In the genomic region with DNA sequence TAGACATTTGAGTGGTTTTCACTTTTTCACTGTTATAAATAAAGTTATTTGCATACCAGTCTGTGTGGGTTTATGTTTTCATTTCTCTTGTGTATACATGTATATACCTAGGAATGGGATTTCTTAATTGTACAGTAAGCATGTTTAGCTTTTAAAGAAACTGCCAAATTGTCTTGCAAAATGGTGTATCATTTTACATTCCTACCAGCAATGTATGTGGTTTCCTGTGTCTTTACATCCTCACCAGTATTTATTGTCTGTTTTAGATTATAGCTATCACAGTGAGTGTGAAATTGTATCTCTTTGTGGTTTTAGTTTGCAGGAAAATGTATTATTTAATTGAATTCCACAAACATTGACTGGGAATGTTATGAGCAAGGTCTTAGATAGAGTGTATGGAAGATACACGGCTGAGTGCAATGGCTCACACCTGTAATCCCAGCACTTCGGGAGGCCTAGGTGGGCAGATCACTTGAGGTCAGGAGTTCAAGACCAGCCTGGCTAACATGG, we compare ENCODE assay signal across 1 cellular context.
TF ChIP-seq lines count a peak whose summit lies in the region.

No MANE protein-coding gene starts in this region.

TF ChIP-seq in K562, 482 proteins besides CTCF, POLR2A, EP300 and RAD21:
- TF ChIP-seq, protein P1, sequence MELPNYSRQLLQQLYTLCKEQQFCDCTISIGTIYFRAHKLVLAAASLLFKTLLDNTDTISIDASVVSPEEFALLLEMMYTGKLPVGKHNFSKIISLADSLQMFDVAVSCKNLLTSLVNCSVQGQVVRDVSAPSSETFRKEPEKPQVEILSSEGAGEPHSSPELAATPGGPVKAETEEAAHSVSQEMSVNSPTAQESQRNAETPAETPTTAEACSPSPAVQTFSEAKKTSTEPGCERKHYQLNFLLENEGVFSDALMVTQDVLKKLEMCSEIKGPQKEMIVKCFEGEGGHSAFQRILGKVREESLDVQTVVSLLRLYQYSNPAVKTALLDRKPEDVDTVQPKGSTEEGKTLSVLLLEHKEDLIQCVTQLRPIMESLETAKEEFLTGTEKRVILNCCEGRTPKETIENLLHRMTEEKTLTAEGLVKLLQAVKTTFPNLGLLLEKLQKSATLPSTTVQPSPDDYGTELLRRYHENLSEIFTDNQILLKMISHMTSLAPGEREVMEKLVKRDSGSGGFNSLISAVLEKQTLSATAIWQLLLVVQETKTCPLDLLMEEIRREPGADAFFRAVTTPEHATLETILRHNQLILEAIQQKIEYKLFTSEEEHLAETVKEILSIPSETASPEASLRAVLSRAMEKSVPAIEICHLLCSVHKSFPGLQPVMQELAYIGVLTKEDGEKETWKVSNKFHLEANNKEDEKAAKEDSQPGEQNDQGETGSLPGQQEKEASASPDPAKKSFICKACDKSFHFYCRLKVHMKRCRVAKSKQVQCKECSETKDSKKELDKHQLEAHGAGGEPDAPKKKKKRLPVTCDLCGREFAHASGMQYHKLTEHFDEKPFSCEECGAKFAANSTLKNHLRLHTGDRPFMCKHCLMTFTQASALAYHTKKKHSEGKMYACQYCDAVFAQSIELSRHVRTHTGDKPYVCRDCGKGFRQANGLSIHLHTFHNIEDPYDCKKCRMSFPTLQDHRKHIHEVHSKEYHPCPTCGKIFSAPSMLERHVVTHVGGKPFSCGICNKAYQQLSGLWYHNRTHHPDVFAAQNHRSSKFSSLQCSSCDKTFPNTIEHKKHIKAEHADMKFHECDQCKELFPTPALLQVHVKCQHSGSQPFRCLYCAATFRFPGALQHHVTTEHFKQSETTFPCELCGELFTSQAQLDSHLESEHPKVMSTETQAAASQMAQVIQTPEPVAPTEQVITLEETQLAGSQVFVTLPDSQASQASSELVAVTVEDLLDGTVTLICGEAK (IDR thresholded peaks at IDR 0.05) = peak; percentile 71
- TF ChIP-seq, protein P1 (CRISPR knock-in tag; IDR thresholded peaks at IDR 0.05) = no peak
- TF ChIP-seq, protein P2, sequence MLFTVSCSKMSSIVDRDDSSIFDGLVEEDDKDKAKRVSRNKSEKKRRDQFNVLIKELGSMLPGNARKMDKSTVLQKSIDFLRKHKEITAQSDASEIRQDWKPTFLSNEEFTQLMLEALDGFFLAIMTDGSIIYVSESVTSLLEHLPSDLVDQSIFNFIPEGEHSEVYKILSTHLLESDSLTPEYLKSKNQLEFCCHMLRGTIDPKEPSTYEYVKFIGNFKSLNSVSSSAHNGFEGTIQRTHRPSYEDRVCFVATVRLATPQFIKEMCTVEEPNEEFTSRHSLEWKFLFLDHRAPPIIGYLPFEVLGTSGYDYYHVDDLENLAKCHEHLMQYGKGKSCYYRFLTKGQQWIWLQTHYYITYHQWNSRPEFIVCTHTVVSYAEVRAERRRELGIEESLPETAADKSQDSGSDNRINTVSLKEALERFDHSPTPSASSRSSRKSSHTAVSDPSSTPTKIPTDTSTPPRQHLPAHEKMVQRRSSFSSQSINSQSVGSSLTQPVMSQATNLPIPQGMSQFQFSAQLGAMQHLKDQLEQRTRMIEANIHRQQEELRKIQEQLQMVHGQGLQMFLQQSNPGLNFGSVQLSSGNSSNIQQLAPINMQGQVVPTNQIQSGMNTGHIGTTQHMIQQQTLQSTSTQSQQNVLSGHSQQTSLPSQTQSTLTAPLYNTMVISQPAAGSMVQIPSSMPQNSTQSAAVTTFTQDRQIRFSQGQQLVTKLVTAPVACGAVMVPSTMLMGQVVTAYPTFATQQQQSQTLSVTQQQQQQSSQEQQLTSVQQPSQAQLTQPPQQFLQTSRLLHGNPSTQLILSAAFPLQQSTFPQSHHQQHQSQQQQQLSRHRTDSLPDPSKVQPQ (CRISPR knock-in tag; IDR thresholded peaks at IDR 0.05; ENCODE audit: borderline replicate concordance) = no peak
TF ChIP-seq in K562: peak in this region for 1.
